11 cellular contexts compared by ENCODE assay signal in the genomic region with DNA sequence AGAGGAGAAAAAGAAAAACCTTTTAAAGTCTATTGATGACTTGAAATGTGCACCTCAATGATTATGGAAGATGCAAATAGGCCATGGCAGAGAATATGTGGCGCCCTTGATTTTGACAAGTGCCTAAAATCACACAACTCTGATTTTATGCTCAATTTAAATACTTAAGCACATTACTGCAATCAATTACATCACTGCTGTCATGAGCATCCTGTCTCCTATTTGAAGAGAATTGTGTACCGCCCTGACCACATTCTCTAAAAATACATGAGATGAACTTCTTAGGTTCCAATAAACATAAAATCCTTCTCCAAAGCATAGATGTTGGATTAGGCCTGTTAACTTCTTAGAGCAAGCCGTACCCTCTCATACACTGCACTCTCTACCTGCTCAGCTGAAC. TPM values are rescaled to one million over a fixed set of nuclear protein-coding genes. Genes with fewer than 3 reads are reported as not detected.
DNase-seq lines count a peak whose midpoint lies in the region; ATAC-seq and TF ChIP-seq lines count a peak whose summit lies in the region.
"Had no signal": no experiment of that assay in that cellular context is flagged by ENCODE, and none has a peak within 500 bp of the region (broad histone marks: within the 10 kb centered on the region; RNA-seq: fewer than 3 reads in every experiment).

No MANE protein-coding gene starts in this region.

- intact Hi-C loops in body of pancreas (cut with DNase I) = no loop called here

- no peak for DNase-seq in CD8-positive, alpha-beta memory T cell
- DNase-seq in body of pancreas = no peak
- no peak for DNase-seq in neural crest cell (ENCODE audit: low read depth, low spot score)
- no peak for DNase-seq in RKO (ENCODE audit: low spot score)
- DNase-seq in KBM-7 = no peak
- no peak for DNase-seq in omental fat pad (ENCODE audit: low spot score)
- DNase-seq: kidney; stimulated activated CD4-positive, alpha-beta T cell treated with anti-CD3 and anti-CD28 coated beads, Interleukin-2, amount 100 ng/mL, for 48 hours had no signal

- 91 to 94% methylated on average over 3 of the region's 3 CpGs for WGBS in body of pancreas, 2 donors

- peaks cover 22% of the 10 kb centered on the region for H3K4me1 ChIP-seq in CD8-positive, alpha-beta memory T cell (ENCODE audit: insufficient read depth, low read length)
- H3K4me1 ChIP-seq in HUES6 (ENCODE audit: control insufficient read depth, insufficient read depth, low read length) (peaks cover 11% of the 10 kb centered on the region), body of pancreas (peaks cover 32% of the 10 kb centered on the region)

- ATAC-seq in body of pancreas (no peak), omental fat pad (ENCODE audit: low FRiP score) (no peak)

- in situ Hi-C loops in KBM-7 (cut with MboI; ENCODE audit: low pct_unique_long_range_greater_than_20kb, low sequenced_read_pairs) = no loop called here

- H3K27ac Mint-ChIP-seq in CD8-positive, alpha-beta memory T cell = peak overlapping the region in 7 of 8 donors; percentile 25 to 75 (median 47)
- H3K27ac Mint-ChIP-seq in neural crest cell (ENCODE audit: unreplicated experiment) = no peak overlapping the region

- peaks cover 28 to 50% (median 48%) of the 10 kb centered on the region in 3 donors for H3K4me1 Mint-ChIP-seq in CD8-positive, alpha-beta memory T cell
- peaks cover 32% of the 10 kb centered on the region for H3K4me1 Mint-ChIP-seq in neural crest cell

- CTCF ChIA-PET in CD8-positive, alpha-beta memory T cell (lab: Charles Lee) = no interaction called here

- no peaks in the 10 kb centered on the region for H3K36me3 ChIP-seq in CD8-positive, alpha-beta memory T cell (ENCODE audit: insufficient read depth, low read length)
- H3K36me3 ChIP-seq in HUES6 (ENCODE audit: control insufficient read depth, insufficient read depth, low read length) = no peaks in the 10 kb centered on the region
- no peaks in the 10 kb centered on the region for H3K36me3 ChIP-seq in body of pancreas (replicated peaks in 1 of 2; ENCODE audit: insufficient read depth in 1 of 2, low read depth in 2 of 2)
- H3K36me3 ChIP-seq: SJSA1 had no signal

- peaks cover 0 to 17% (median 2%) of the 10 kb centered on the region in 3 donors for H3K36me3 Mint-ChIP-seq in CD8-positive, alpha-beta memory T cell
- no peaks in the 10 kb centered on the region for H3K36me3 Mint-ChIP-seq in neural crest cell (ENCODE audit: low read depth)

- H3K9me3 Mint-ChIP-seq in CD8-positive, alpha-beta memory T cell = no peaks in the 10 kb centered on the region
- H3K9me3 Mint-ChIP-seq in neural crest cell = no peaks in the 10 kb centered on the region

- H3K4me3 Mint-ChIP-seq in CD8-positive, alpha-beta memory T cell = peak overlapping the region in 6 of 7 donors; percentile 25 to 95 (median 88)
- peak overlapping the region; percentile 90 for H3K4me3 Mint-ChIP-seq in neural crest cell

- no peaks in the 10 kb centered on the region for H3K27me3 ChIP-seq in CD8-positive, alpha-beta memory T cell (ENCODE audit: insufficient read depth, low read length, poor library complexity, severe bottlenecking)
- H3K27me3 ChIP-seq in HUES6 (ENCODE audit: control insufficient read depth, insufficient read depth, low read length) (peaks cover 8% of the 10 kb centered on the region; the same call in 1 of the 2 replicates), body of pancreas (no peaks in the 10 kb centered on the region)
- H3K27me3 ChIP-seq: SJSA1 had no signal

- no peaks in the 10 kb centered on the region for H3K9me3 ChIP-seq in CD8-positive, alpha-beta memory T cell (ENCODE audit: low read length)
- H3K9me3 ChIP-seq in HUES6 (ENCODE audit: control insufficient read depth, insufficient read depth, low read depth, low read length) (no peaks in the 10 kb centered on the region), body of pancreas (no peaks in the 10 kb centered on the region)
- H3K9me3 ChIP-seq: SJSA1 had no signal

- POLR2A ChIA-PET in CD8-positive, alpha-beta memory T cell (lab: Charles Lee) = interaction anchor here (0.7 to 2.0 kb wide), 2 partner anchors 236 to 310 kb away, joined by 4 to 8 read pairs; a partner anchor contains a TSS

- no peak overlapping the region for H3K9ac ChIP-seq in HUES6 (ENCODE audit: low read length)
- H3K9ac ChIP-seq: parathyroid adenoma had no signal

- H3K27ac ChIP-seq in CD8-positive, alpha-beta memory T cell (ENCODE audit: low read depth, low read length) = no peak overlapping the region
- H3K27ac ChIP-seq in HUES6 (ENCODE audit: low read depth, low read length) (no peak overlapping the region), body of pancreas (peak overlapping the region in 3 of 4 donors; percentile 85 to 94 (median 93))
- H3K27ac ChIP-seq: parathyroid adenoma, SJSA1 had no signal

- H3K27me3 Mint-ChIP-seq in CD8-positive, alpha-beta memory T cell = peaks cover 2 to 9% of the 10 kb centered on the region in 2 donors
- H3K27me3 Mint-ChIP-seq in neural crest cell (ENCODE audit: low read depth) = peaks cover 5% of the 10 kb centered on the region

- no peak for TF ChIP-seq CTCF in body of pancreas (IDR thresholded peaks at IDR 0.05)
- TF ChIP-seq CTCF in neural crest cell (conservative IDR thresholded peaks at IDR 0.05) = no peak
- TF ChIP-seq CTCF in omental fat pad (IDR thresholded peaks at IDR 0.05) = no peak

- no peak for TF ChIP-seq POLR2A in body of pancreas (IDR thresholded peaks at IDR 0.05)

- peak overlapping the region; percentile 58 for H3K4me3 ChIP-seq in CD8-positive, alpha-beta memory T cell (ENCODE audit: low read length)
- H3K4me3 ChIP-seq in HUES6 (ENCODE audit: low read depth, low read length) = peak overlapping the region; percentile 95
- H3K4me3 ChIP-seq in body of pancreas = no peak overlapping the region
- H3K4me3 ChIP-seq: SJSA1 had no signal

RNA-seq across cellular contexts. Expression of a gene that starts 1.6 kb away (rescaled TPM):
- total RNA-seq in CD8-positive, alpha-beta memory T cell = 1 to 10 TPM; 3.8 to 4.6 TPM
- 1.8 TPM for polyA plus RNA-seq in CD8-positive, alpha-beta memory T cell
- total RNA-seq in body of pancreas = 1 to 10 TPM; 4.0 to 7.5 TPM
- 11.1 and 11.5 TPM in 2 replicates for total RNA-seq in neural crest cell
- total RNA-seq in omental fat pad = 1 to 10 TPM; 5.2 to 9.5 (median 6.7) TPM

RNA-seq across cellular contexts. Expression of a gene that starts 2.0 kb away (rescaled TPM):
- under 1 TPM; 0.50 to 0.91 TPM for total RNA-seq in CD8-positive, alpha-beta memory T cell
- polyA plus RNA-seq in CD8-positive, alpha-beta memory T cell = not detected
- total RNA-seq in body of pancreas = under 1 TPM in 1 of 2 donors, not detected in 1; under 0.01 TPM
- total RNA-seq in neural crest cell = 3.9 and 4.2 TPM in 2 replicates
- total RNA-seq in omental fat pad = 1 to 10 TPM in 1 of 4 donors, under 1 TPM in 3; 0.25 to 1.1 (median 0.71) TPM

Comparison
In these comparisons a context has a peak if more than half of its experiments do, and no peak if none do; other contexts are left out.
1. H3K27ac ChIP-seq: peak in body of pancreas (3 of 4); none in CD8-positive, alpha-beta memory T cell (single experiment) and HUES6 (single experiment).
2. H3K4me3 ChIP-seq: peak in CD8-positive, alpha-beta memory T cell (single experiment) and HUES6 (single experiment); none in body of pancreas (0 of 2).